Comparison of ENCODE assay signal across 24 cellular contexts in genomic region chr9:95060916-95061315, GRCh38.
DNase-seq lines count a peak whose midpoint lies in the region; ATAC-seq, FAIRE-seq and TF ChIP-seq lines count a peak whose summit lies in the region.
"Had no signal": no experiment of that assay in that cellular context is flagged by ENCODE, and none has a peak within 500 bp of the region (broad histone marks: within the 10 kb centered on the region; RNA-seq: fewer than 3 reads in every experiment).

No MANE protein-coding gene starts in this region.

- H3K36me3 ChIP-seq in HepG2 (replicated peaks in 1 of 2; ENCODE audit: control insufficient read depth in 1 of 2, insufficient read depth in 2 of 2, low read length in 2 of 2) (peaks cover 24 to 77% of the 10 kb centered on the region in 2 experiments), right lobe of liver (peaks cover 0 to 39% (median 21%) of the 10 kb centered on the region in 4 donors), gastroesophageal sphincter (peaks cover 0 to 36% of the 10 kb centered on the region in 2 donors), gastrocnemius medialis (peaks cover 0 to 15% of the 10 kb centered on the region in 2 donors)
- H3K36me3 ChIP-seq: ovary had no signal

- in situ Hi-C loops in HepG2 (cut with HindIII; ENCODE audit: extremely low pct_ligation_motif_present, low pct_unique_long_range_greater_than_20kb) = no loop called here
- in situ Hi-C loops in gastrocnemius medialis (cut with MboI; ENCODE audit: low sequenced_read_pairs in 4 of 4) = no loop called here

- H3K27me3 ChIP-seq in HepG2 (ENCODE audit: control insufficient read depth in 1 of 2, insufficient read depth in 2 of 2, low read length in 2 of 2) (no peaks in the 10 kb centered on the region), right lobe of liver (no peaks in the 10 kb centered on the region), gastroesophageal sphincter (no peaks in the 10 kb centered on the region), gastrocnemius medialis (no peaks in the 10 kb centered on the region)
- H3K27me3 ChIP-seq: ovary had no signal

- CTCF ChIA-PET in HepG2 (lab: Yijun Ruan, JAX; ENCODE audit: low intra/inter-chr PET ratio, low total read pairs) = no interaction called here

- H3K9me3 ChIP-seq in HepG2 (ENCODE audit: low read length) = no peaks in the 10 kb centered on the region
- no peaks in the 10 kb centered on the region for H3K9me3 ChIP-seq in right lobe of liver
- no peaks in the 10 kb centered on the region for H3K9me3 ChIP-seq in gastroesophageal sphincter
- H3K9me3 ChIP-seq in gastrocnemius medialis = no peaks in the 10 kb centered on the region
- H3K9me3 ChIP-seq: mucosa of descending colon, ovary had no signal

- H2AFZ ChIP-seq in HepG2 (ENCODE audit: low read length) = no peak overlapping the region

- H3K79me2 ChIP-seq in HepG2 (ENCODE audit: insufficient read depth, low read length) = peaks cover 88% of the 10 kb centered on the region

- H3K4me3 ChIP-seq in HepG2 (replicated peaks in 1 of 3; ENCODE audit: insufficient read depth in 1 of 3, low read depth in 2 of 3, low read length in 3 of 3) = no peak overlapping the region
- no peak overlapping the region for H3K4me3 ChIP-seq in right lobe of liver
- H3K4me3 ChIP-seq in gastroesophageal sphincter = no peak overlapping the region
- no peak overlapping the region for H3K4me3 ChIP-seq in gastrocnemius medialis
- H3K4me3 ChIP-seq: mucosa of descending colon, ovary had no signal

- POLR2A ChIA-PET in HepG2 (lab: Yijun Ruan, JAX) = interaction anchor here (1.7 kb wide), 1 partner anchor 10 kb away, joined by 5 read pairs; no protein-coding TSS in a partner anchor

- TF ChIP-seq POLR2A in HepG2 (IDR thresholded peaks at IDR 0.05; ENCODE audit: insufficient read depth in 1 of 2, low read depth in 2 of 2, low read length in 2 of 2) (no peak), right lobe of liver (IDR thresholded peaks at IDR 0.05) (no peak), gastroesophageal sphincter (IDR thresholded peaks at IDR 0.05) (no peak), gastrocnemius medialis (IDR thresholded peaks at IDR 0.05) (no peak)

- no peak overlapping the region for H3K9ac ChIP-seq in HepG2 (ENCODE audit: insufficient read depth, low read depth, low read length)

- 96% methylated on average over 2 of the region's 2 CpGs for WGBS in HepG2 (ENCODE audit: low lambda C conversion rate)
- 93% methylated on average over 2 of the region's 2 CpGs for WGBS in right lobe of liver (ENCODE audit: insufficient coverage, low coverage, low lambda C conversion rate, missing lambda C conversion rate)
- 21% methylated on average over 2 of the region's 2 CpGs for WGBS in gastroesophageal sphincter (ENCODE audit: low coverage in 1 of 2), 2 donors

- H4K20me1 ChIP-seq in HepG2 (ENCODE audit: insufficient read depth, low read length) = peaks cover 25% of the 10 kb centered on the region

- no peak for TF ChIP-seq RAD21 in HepG2 (CRISPR knock-in tag; IDR thresholded peaks at IDR 0.05)

- TF ChIP-seq CTCF in HepG2 (CRISPR knock-in tag; IDR thresholded peaks at IDR 0.05) (no peak), right lobe of liver (IDR thresholded peaks at IDR 0.05) (no peak), gastroesophageal sphincter (IDR thresholded peaks at IDR 0.05) (no peak), gastrocnemius medialis (IDR thresholded peaks at IDR 0.05 in 4 of 5, conservative IDR thresholded peaks at IDR 0.05 in 1 of 5) (no peak)

- H3K27ac ChIP-seq in HepG2 (ENCODE audit: extremely low read length, insufficient read depth, low read length) = no peak overlapping the region
- no peak overlapping the region for H3K27ac ChIP-seq in right lobe of liver
- peak overlapping the region in 3 of 4 donors; percentile 65 to 89 (median 87) for H3K27ac ChIP-seq in gastroesophageal sphincter
- peak overlapping the region; percentile 85 to 96 (median 91) for H3K27ac ChIP-seq in gastrocnemius medialis
- H3K27ac ChIP-seq: ovary had no signal

- BruUV-seq in HepG2 (replicated peaks; lab: Mats Ljungman, UMichigan) = no TSS peak

- intact Hi-C loops in HepG2 (cut with micrococcal nuclease; ENCODE audit: unreplicated experiment) = loop anchor here (5.0 kb wide), 1 partner anchor 54 kb away; no protein-coding TSS in a partner anchor
- intact Hi-C loops in right lobe of liver (cut with DNase I) = no loop called here
- intact Hi-C loops in gastrocnemius medialis (cut with DNase I; ENCODE audit: low total_unique reads) = no loop called here

- no peak overlapping the region for H3K4me2 ChIP-seq in HepG2 (ENCODE audit: low read depth, low read length)

- TF ChIP-seq EP300 in HepG2 (IDR thresholded peaks at IDR 0.05; ENCODE audit: low read depth in 2 of 2, low read length in 2 of 2) (no peak), HepG2 (CRISPR knock-in tag; IDR thresholded peaks at IDR 0.05; ENCODE audit: borderline replicate concordance) (no peak), gastroesophageal sphincter (IDR thresholded peaks at IDR 0.05) (no peak)

- H3K4me1 ChIP-seq in HepG2 (ENCODE audit: insufficient read depth, low read length) (peaks cover 92% of the 10 kb centered on the region), right lobe of liver (peaks cover 0 to 75% (median 30%) of the 10 kb centered on the region in 4 donors), gastroesophageal sphincter (peaks cover 4 to 100% (median 76%) of the 10 kb centered on the region in 3 donors), gastrocnemius medialis (peaks cover 100% of the 10 kb centered on the region in 2 donors)

- no peak for FAIRE-seq in HepG2 (lab: Jason Lieb, UNC)
- FAIRE-seq: A204.1 had no signal

- no peak for DNase-seq in HepG2 (ENCODE audit: low spot score)
- DNase-seq in right lobe of liver = no peak
- no peak for DNase-seq in gastrocnemius medialis
- DNase-seq in putamen (ENCODE audit: low spot score) = no peak
- DNase-seq in nucleus accumbens (lab: John Stamatoyannopoulos, UW) = no peak
- DNase-seq in H4 (ENCODE audit: low spot score) = no peak
- no peak for DNase-seq in ecto neural progenitor cell (ENCODE audit: low spot score)
- DNase-seq: activated CD4-positive, alpha-beta memory T cell treated with anti-CD3 and anti-CD28 coated beads, Interleukin-2, amount 10 ng/mL, durations not matched to agents 7 days and 5 days; activated CD8-positive, alpha-beta memory T cell treated with anti-CD3 and anti-CD28 coated beads, Interleukin-2, amount 50 U/mL, for 4 hours; activated naive CD4-positive, alpha-beta T cell treated with anti-CD3 and anti-CD28 coated beads for 36 hours; CD4-positive, alpha-beta memory T cell; kidney glomerular epithelial cell; NCI-H146; NCI-H748 treated with DMSO at 0.1 percent for 48 hours; ovary; Right ventricle myocardium superior; stimulated activated CD4-positive, alpha-beta T cell treated with anti-CD3 and anti-CD28 coated beads, Interleukin-12 subunit alpha, Interleukin-12 subunit beta, amount 100 ng/mL, for 4 hours; stimulated activated CD4-positive, alpha-beta T cell treated with anti-CD3 and anti-CD28 coated beads, Interleukin-4, amount 100 ng/mL, for 1 hour; T-helper 17 cell had no signal

- ATAC-seq in HepG2 = no peak
- ATAC-seq in right lobe of liver = no peak
- no peak for ATAC-seq in gastroesophageal sphincter
- no peak for ATAC-seq in gastrocnemius medialis
- ATAC-seq: mucosa of descending colon; natural killer cell treated with Interleukin-12 subunit alpha and Interleukin-12 subunit beta and Interleukin-15 and Interleukin-18, amount 100 ng/mL, for 72 hours; Panc1; T-helper 17 cell had no signal

TF ChIP-seq in HepG2, 621 proteins besides CTCF, POLR2A, EP300 and RAD21:
- TF ChIP-seq ARNT2 (CRISPR knock-in tag; IDR thresholded peaks at IDR 0.05; ENCODE audit: low read depth) = no peak
- TF ChIP-seq SETDB1 (CRISPR knock-in tag; IDR thresholded peaks at IDR 0.05; ENCODE audit: borderline replicate concordance) = no peak
- no peak for TF ChIP-seq TSC22D2 (CRISPR knock-in tag; IDR thresholded peaks at IDR 0.05; ENCODE audit: borderline replicate concordance)
- TF ChIP-seq IRF1 (CRISPR knock-in tag; IDR thresholded peaks at IDR 0.05; ENCODE audit: low read depth) = no peak
- TF ChIP-seq ZNF703 (CRISPR knock-in tag; IDR thresholded peaks at IDR 0.05; ENCODE audit: borderline replicate concordance) = no peak
- peak; percentile 67 for TF ChIP-seq RBM22 (optimal IDR thresholded peaks at IDR 0.05; ENCODE audit: low read length)

Comparison
In these comparisons a context has a peak if more than half of its experiments do, and no peak if none do; other contexts are left out.
1. H3K27ac ChIP-seq: peak in gastroesophageal sphincter (3 of 4) and gastrocnemius medialis (4 of 4); none in HepG2 (single experiment) and right lobe of liver (0 of 3).